Comparison of ENCODE assay signal across 1 cellular context in genomic region chr19:53553865-53554791, GRCh38.
TF ChIP-seq lines count a peak whose summit lies in the region.

No MANE protein-coding gene starts in this region.

TF ChIP-seq in HEK293, 187 proteins besides CTCF, POLR2A, EP300 and RAD21 (continued from another document and continues in another):
- peak; percentile 71 for TF ChIP-seq PATZ1 (tag by site-specific recombination; IDR thresholded peaks at IDR 0.05)
- TF ChIP-seq ZNF544 (tag by site-specific recombination; IDR thresholded peaks at IDR 0.05), result no peak
- TF ChIP-seq PRDM2 (tag by site-specific recombination; IDR thresholded peaks at IDR 0.05; ENCODE audit: borderline replicate concordance), result no peak
- TF ChIP-seq ZNF658 (tag by site-specific recombination; IDR thresholded peaks at IDR 0.05), result no peak
- peak; percentile 50; the same call in 1 of the 2 replicates for TF ChIP-seq SP7 (tag by site-specific recombination; IDR thresholded peaks at IDR 0.05)
- TF ChIP-seq ZNF398 (tag by site-specific recombination; IDR thresholded peaks at IDR 0.05), result 0 out of 2 replicates have a peak, but pooled peaks have one; percentile 24
- peak; percentile 84 for TF ChIP-seq ZFHX2 (tag by site-specific recombination; conservative IDR thresholded peaks at IDR 0.05)
- TF ChIP-seq ZNF514 (tag by site-specific recombination; IDR thresholded peaks at IDR 0.05), result no peak
- no peak for TF ChIP-seq ZNF701 (tag by site-specific recombination; IDR thresholded peaks at IDR 0.05)
- TF ChIP-seq AEBP2 (tag by site-specific recombination; IDR thresholded peaks at IDR 0.05; ENCODE audit: borderline replicate concordance), result no peak
- no peak for TF ChIP-seq ZNF248 (tag by site-specific recombination; IDR thresholded peaks at IDR 0.05)
- 0 out of 2 replicates have a peak, but pooled peaks have one; percentile 9 for TF ChIP-seq ZNF148 (tag by site-specific recombination; IDR thresholded peaks at IDR 0.05; ENCODE audit: borderline replicate concordance)
- no peak for TF ChIP-seq ZNF114 (tag by site-specific recombination; IDR thresholded peaks at IDR 0.05)
- TF ChIP-seq ZBTB48 (tag by site-specific recombination; IDR thresholded peaks at IDR 0.05), result peak; percentile 59; the same call in 1 of the 2 replicates
- TF ChIP-seq ZNF140 (tag by site-specific recombination; IDR thresholded peaks at IDR 0.05), result no peak
- TF ChIP-seq GLIS2 (tag by site-specific recombination; IDR thresholded peaks at IDR 0.05), result no peak
- TF ChIP-seq ZNF785 (tag by site-specific recombination; IDR thresholded peaks at IDR 0.05), result peak; percentile 91
- no peak for TF ChIP-seq ZFP69B (tag by site-specific recombination; IDR thresholded peaks at IDR 0.05)
- TF ChIP-seq ZBTB20 (tag by site-specific recombination; IDR thresholded peaks at IDR 0.05), result peak; percentile 78; the same call in 1 of the 2 replicates
- no peak for TF ChIP-seq ZNF488 (tag by site-specific recombination; IDR thresholded peaks at IDR 0.05)
- TF ChIP-seq SP3 (tag by site-specific recombination; IDR thresholded peaks at IDR 0.05), result no peak; the same call in 1 of the 2 replicates
- TF ChIP-seq INSM2 (tag by site-specific recombination; IDR thresholded peaks at IDR 0.05), result no peak
- TF ChIP-seq ZBTB10 (tag by site-specific recombination; IDR thresholded peaks at IDR 0.05), result 0 out of 2 replicates have a peak, but pooled peaks have one; percentile 62
- no peak for TF ChIP-seq ZSCAN23 (tag by site-specific recombination; IDR thresholded peaks at IDR 0.05)
- TF ChIP-seq ZBTB26 (tag by site-specific recombination; optimal IDR thresholded peaks at IDR 0.05), result peak; percentile 99
- 0 out of 2 replicates have a peak, but pooled peaks have one; percentile 11 for TF ChIP-seq PRDM10 (tag by site-specific recombination; IDR thresholded peaks at IDR 0.05)
